Comparison of ENCODE assay signal across 10 cellular contexts in the genomic region with DNA sequence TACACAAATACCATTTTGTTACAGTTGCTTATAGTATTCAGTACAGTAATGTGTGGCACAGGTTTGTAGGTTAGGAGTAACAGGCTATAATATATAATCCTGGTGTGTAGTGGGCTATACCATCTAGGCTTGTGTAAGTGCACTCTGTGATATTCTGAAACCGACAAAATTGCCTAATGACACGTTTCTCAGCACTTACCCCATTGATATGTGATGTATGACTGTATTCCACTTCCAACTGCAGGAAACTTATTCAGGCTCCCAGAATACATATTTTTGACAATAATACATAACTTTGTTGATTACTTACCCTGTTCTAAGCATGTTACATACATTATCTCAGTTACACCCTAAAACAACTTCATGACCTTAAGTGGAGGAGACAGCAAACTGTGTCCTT.
"Had no signal": no experiment of that assay in that cellular context is flagged by ENCODE, and none has a peak within 500 bp of the region (broad histone marks: within the 10 kb centered on the region; RNA-seq: fewer than 3 reads in every experiment).

No MANE protein-coding gene starts in this region.

- H3K36me3 ChIP-seq: HAP-1 had no signal

- H3K4me3 Mint-ChIP-seq: H9, HFFc6 had no signal

- H3K27ac ChIP-seq: GM23248 had no signal

- H3K9me3 Mint-ChIP-seq: H9, HFFc6 had no signal

- H3K4me3 ChIP-seq: GM23248, HAP-1 had no signal

- DNase-seq: GM23248, GOT3, H7, H9, HCEC 1CT, HFFc6 had no signal

- FAIRE-seq: H1, H54 had no signal

- ATAC-seq: HCT116 had no signal

- H3K27ac Mint-ChIP-seq: H9, HFFc6 had no signal

- H3K9ac ChIP-seq: GM23248 had no signal

- H3K9me3 ChIP-seq: HAP-1 had no signal

- H2AFZ ChIP-seq: GM23248 had no signal
